Comparison of ENCODE assay signal across 10 cellular contexts in genomic region chr20:50308513-50309279, GRCh38.
DNase-seq lines count a peak whose midpoint lies in the region; ATAC-seq and TF ChIP-seq lines count a peak whose summit lies in the region.
"Had no signal": no experiment of that assay in that cellular context is flagged by ENCODE, and none has a peak within 500 bp of the region (broad histone marks: within the 10 kb centered on the region; RNA-seq: fewer than 3 reads in every experiment).

No MANE protein-coding gene starts in this region.

- H3K9me3 ChIP-seq in ascending aorta, result no peaks in the 10 kb centered on the region

- no peak for ATAC-seq in HG02610 (IDR thresholded peaks at IDR 0.05; ENCODE audit: unreplicated experiment)

- H3K9ac ChIP-seq in rectal smooth muscle tissue (ENCODE audit: low read length), result peak overlapping the region; percentile 64

- H3K4me1 ChIP-seq in ascending aorta (peaks cover 19 to 37% of the 10 kb centered on the region in 2 donors), rectal smooth muscle tissue (ENCODE audit: control insufficient read depth, insufficient read depth, low read length) (peaks cover 53% of the 10 kb centered on the region)

- DNase-seq in DMS 273 (lab: John Stamatoyannopoulos, UW; ENCODE audit: unreplicated experiment) (peak; percentile 63), DMS 273 treated with DMSO at 0.1 percent for 48 hours (lab: John Stamatoyannopoulos, UW) (no peak), ascending aorta (ENCODE audit: low spot score in 2 of 2) (peak; percentile 84 to 98), hepatic stellate cell (ENCODE audit: low spot score) (peak; percentile 96), T-helper 2 cell (no peak), COLO668 (lab: John Stamatoyannopoulos, UW; ENCODE audit: unreplicated experiment) (no peak)
- DNase-seq: activated B cell treated with CpG ODN at 0.5 μM for 24 hours had no signal

- intact Hi-C loops in ascending aorta (cut with DNase I), result loop anchor here (1.0 to 2.0 kb wide), 3 partner anchors 83 to 118 kb away; partner anchors contain the start of gene CEBPB

- H3K4me3 ChIP-seq in ascending aorta (peak overlapping the region in 1 of 2 donors; percentile 31), rectal smooth muscle tissue (ENCODE audit: low read length) (peak overlapping the region; percentile 30)

- H3K27me3 ChIP-seq in ascending aorta, result no peaks in the 10 kb centered on the region
- no peaks in the 10 kb centered on the region for H3K27me3 ChIP-seq in rectal smooth muscle tissue (ENCODE audit: control insufficient read depth, insufficient read depth, low read length)

- peak overlapping the region; percentile 85 to 89 for H3K27ac ChIP-seq in ascending aorta
- peak overlapping the region; percentile 98 for H3K27ac ChIP-seq in rectal smooth muscle tissue (ENCODE audit: low read depth, low read length)
- H3K27ac ChIP-seq: 22Rv1 had no signal

- H3K36me3 ChIP-seq in ascending aorta (no peaks in the 10 kb centered on the region), rectal smooth muscle tissue (ENCODE audit: control insufficient read depth, insufficient read depth, low read length) (no peaks in the 10 kb centered on the region)

- TF ChIP-seq CTCF in ascending aorta (IDR thresholded peaks at IDR 0.05), result peak in 1 of 3 experiments; percentile 8

Comparison
In these comparisons a context has a peak if more than half of its experiments do, and no peak if none do; other contexts are left out.
1. DNase-seq: peak in DMS 273 (single experiment), ascending aorta (2 of 2) and hepatic stellate cell (single experiment); none in DMS 273 treated with DMSO at 0.1 percent for 48 hours (single experiment), T-helper 2 cell (0 of 5) and COLO668 (single experiment).